ENCODE assay signal across 11 cellular contexts in genomic region chr22:49880281-49880680, GRCh38. TPM values are rescaled to one million over a fixed set of nuclear protein-coding genes. Genes with fewer than 3 reads are reported as not detected.
DNase-seq lines count a peak whose midpoint lies in the region; ATAC-seq and TF ChIP-seq lines count a peak whose summit lies in the region.
"Had no signal": no experiment of that assay in that cellular context is flagged by ENCODE, and none has a peak within 500 bp of the region (broad histone marks: within the 10 kb centered on the region; RNA-seq: fewer than 3 reads in every experiment).

No MANE protein-coding gene starts in this region.

- no peaks in the 10 kb centered on the region for H3K27me3 Mint-ChIP-seq in endodermal cell (ENCODE audit: insufficient read depth)
- no peaks in the 10 kb centered on the region for H3K27me3 Mint-ChIP-seq in stimulated activated naive B cell treated with anti-CD40 and anti-IgM and Interleukin-4, amounts not matched to agents 10 μg/mL and 1 μg/mL and 100 μg/mL, for 72 hours

- H3K27ac ChIP-seq in endodermal cell (ENCODE audit: low read depth, low read length), result no peak overlapping the region
- H3K27ac ChIP-seq: thoracic aorta had no signal

- no peak for TF ChIP-seq CTCF in endodermal cell (conservative IDR thresholded peaks at IDR 0.05)

- H3K9me3 ChIP-seq in endodermal cell (ENCODE audit: control insufficient read depth, low read length), result peaks cover 7% of the 10 kb centered on the region

- H3K4me3 ChIP-seq in endodermal cell (ENCODE audit: low read length), result no peak overlapping the region
- H3K4me3 ChIP-seq: K562, thoracic aorta had no signal

- H3K4me1 Mint-ChIP-seq in endodermal cell, result no peaks in the 10 kb centered on the region
- H3K4me1 Mint-ChIP-seq in stimulated activated naive B cell treated with anti-CD40 and anti-IgM and Interleukin-4, amounts not matched to agents 10 μg/mL and 1 μg/mL and 100 μg/mL, for 72 hours, result peaks cover 18 to 25% of the 10 kb centered on the region in 2 donors

- H3K4me1 ChIP-seq in endodermal cell (ENCODE audit: control insufficient read depth, insufficient read depth, low read length), result no peaks in the 10 kb centered on the region

- peaks cover 44% of the 10 kb centered on the region for H3K36me3 ChIP-seq in endodermal cell (ENCODE audit: control insufficient read depth, insufficient read depth, low read length)

- peak overlapping the region; percentile 15 for H3K27ac Mint-ChIP-seq in endodermal cell
- H3K27ac Mint-ChIP-seq in stimulated activated naive B cell treated with anti-CD40 and anti-IgM and Interleukin-4, amounts not matched to agents 10 μg/mL and 1 μg/mL and 100 μg/mL, for 72 hours, result peak overlapping the region; percentile 81

- H3K4me3 Mint-ChIP-seq in endodermal cell, result no peak overlapping the region
- peak overlapping the region; percentile 63 to 73 for H3K4me3 Mint-ChIP-seq in stimulated activated naive B cell treated with anti-CD40 and anti-IgM and Interleukin-4, amounts not matched to agents 10 μg/mL and 1 μg/mL and 100 μg/mL, for 72 hours

- H3K27me3 ChIP-seq in endodermal cell (ENCODE audit: control insufficient read depth, insufficient read depth, low read length, poor library complexity, severe bottlenecking), result no peaks in the 10 kb centered on the region

- H3K9me3 Mint-ChIP-seq in endodermal cell, result peaks cover 17% of the 10 kb centered on the region
- peaks cover 0 to 2% of the 10 kb centered on the region in 2 donors for H3K9me3 Mint-ChIP-seq in stimulated activated naive B cell treated with anti-CD40 and anti-IgM and Interleukin-4, amounts not matched to agents 10 μg/mL and 1 μg/mL and 100 μg/mL, for 72 hours

- peak; percentile 72 to 79 for ATAC-seq in stimulated activated naive B cell treated with anti-CD40 and anti-IgM and Interleukin-4, amounts not matched to agents 10 μg/mL and 1 μg/mL and 100 μg/mL, for 72 hours (replicated peaks)
- ATAC-seq in HG03460 (IDR thresholded peaks at IDR 0.05; ENCODE audit: unreplicated experiment), result no peak
- ATAC-seq: K562 had no signal

- no peak overlapping the region for H3K9ac ChIP-seq in endodermal cell (ENCODE audit: extremely low read depth, low read length, poor library complexity, severe bottlenecking)

- peak; percentile 32 to 40 for DNase-seq in activated T-cell treated with anti-CD3 and anti-CD28 coated beads, Interleukin-2, amount 50 U/mL, for 48 hours
- no peak for DNase-seq in activated T-cell treated with anti-CD3 and anti-CD28 coated beads for 4 hours
- DNase-seq in OCI-M1 (lab: John Stamatoyannopoulos, UW), result peak; percentile 63
- DNase-seq in endodermal cell, result no peak
- DNase-seq in stimulated activated naive B cell treated with anti-CD40 and anti-IgM and Interleukin-4, amounts not matched to agents 10 μg/mL and 1 μg/mL and 100 μg/mL, for 72 hours, result no peak
- no peak for DNase-seq in ureter (ENCODE audit: low spot score)
- DNase-seq in NCI-H1092 (lab: John Stamatoyannopoulos, UW), result no peak
- DNase-seq: NCI-H524 treated with DMSO at 0.1 percent for 48 hours had no signal

- WGBS in endodermal cell (ENCODE audit: insufficient coverage in 1 of 2, insufficient read length in 1 of 2), 2 experiments, result 79 to 82% methylated on average over 19 to 20 of the region's 20 CpGs

- peaks cover 55% of the 10 kb centered on the region for H3K36me3 Mint-ChIP-seq in endodermal cell (ENCODE audit: low read depth)
- H3K36me3 Mint-ChIP-seq in stimulated activated naive B cell treated with anti-CD40 and anti-IgM and Interleukin-4, amounts not matched to agents 10 μg/mL and 1 μg/mL and 100 μg/mL, for 72 hours, result peaks cover 31 to 56% of the 10 kb centered on the region in 2 donors

RNA-seq across cellular contexts. Expression of gene ZBED4, which starts 26.6 kb away (rescaled TPM):
- total RNA-seq in endodermal cell (10 to 100 TPM; 22.0 to 26.6 TPM), ureter (13.6 TPM)
- 31.2 TPM for polyA plus RNA-seq in endodermal cell (2013, experiment 1 of 2)
- 29.0 TPM for polyA plus RNA-seq in endodermal cell (2013, experiment 2 of 2)

RNA-seq across cellular contexts. Expression of gene ALG12, which starts 38.0 kb away (rescaled TPM):
- total RNA-seq in endodermal cell, result 10 to 100 TPM; 19.7 to 26.2 TPM
- polyA plus RNA-seq in endodermal cell (2013, experiment 1 of 2), result 16.2 TPM
- polyA plus RNA-seq in endodermal cell (2013, experiment 2 of 2), result 12.6 TPM
- 20.5 TPM for total RNA-seq in ureter

RNA-seq across cellular contexts. Expression of gene CRELD2, which starts 38.2 kb away (rescaled TPM):
- 10 to 100 TPM; 39.8 to 62.9 TPM for total RNA-seq in endodermal cell
- polyA plus RNA-seq in endodermal cell (2013, experiment 1 of 2), result 27.1 TPM
- polyA plus RNA-seq in endodermal cell (2013, experiment 2 of 2), result 27.4 TPM
- 42.8 TPM for total RNA-seq in ureter

RNA-seq across cellular contexts. Expression of gene BRD1, which starts 52.6 kb away (rescaled TPM):
- 10 to 100 TPM; 49.5 to 54.9 TPM for total RNA-seq in endodermal cell
- polyA plus RNA-seq in endodermal cell (2013, experiment 1 of 2), result 39.8 TPM
- 36.7 TPM for polyA plus RNA-seq in endodermal cell (2013, experiment 2 of 2)
- 41.5 TPM for total RNA-seq in ureter

Comparison
In these comparisons a context has a peak if more than half of its experiments do, and no peak if none do; other contexts are left out.
1. DNase-seq: peak in activated T-cell treated with anti-CD3 and anti-CD28 coated beads, Interleukin-2, amount 50 U/mL, for 48 hours (2 of 2) and OCI-M1 (single experiment); none in activated T-cell treated with anti-CD3 and anti-CD28 coated beads for 4 hours (single experiment), endodermal cell (single experiment), stimulated activated naive B cell treated with anti-CD40 and anti-IgM and Interleukin-4, amounts not matched to agents 10 μg/mL and 1 μg/mL and 100 μg/mL, for 72 hours (single experiment), ureter (single experiment) and NCI-H1092 (single experiment).